Comparison of ENCODE assay signal across 20 cellular contexts in genomic region chr17:13395346-13395745, GRCh38.
DNase-seq lines count a peak whose midpoint lies in the region; TF ChIP-seq lines count a peak whose summit lies in the region.
"Had no signal": no experiment of that assay in that cellular context is flagged by ENCODE, and none has a peak within 500 bp of the region (broad histone marks: within the 10 kb centered on the region; RNA-seq: fewer than 3 reads in every experiment).

No MANE protein-coding gene starts in this region.

- DNase-seq in RPMI7951 (ENCODE audit: low read depth) = peak; percentile 74
- DNase-seq in choroid plexus epithelial cell (ENCODE audit: low read depth) = peak; percentile 98
- no peak for DNase-seq in mesenchymal stem cell
- no peak for DNase-seq in spleen
- no peak for DNase-seq in NCI-H1694 (lab: John Stamatoyannopoulos, UW)
- DNase-seq in effector memory CD4-positive, alpha-beta T cell = no peak
- DNase-seq in stimulated activated CD4-positive, alpha-beta T cell treated with anti-CD3 and anti-CD28 coated beads, Interleukin-4, amount 100 ng/mL, for 1 hour = no peak
- DNase-seq: activated CD4-positive, alpha-beta T cell treated with anti-CD3 and anti-CD28 coated beads, Interleukin-2, amount 50 U/mL, for 4 hours; activated T-cell treated with anti-CD3 and anti-CD28 coated beads for 4 hours; EL; Karpas-422; left colon; NCI-H1092; NCI-H2081; NCI-H510A; OCI-M1; stimulated activated naive B cell treated with anti-CD40 and anti-IgM and Interleukin-4, amounts not matched to agents 10 μg/mL and 1 μg/mL and 100 μg/mL, for 72 hours; trophoblast cell had no signal

- H3K9ac ChIP-seq in mesenchymal stem cell (ENCODE audit: low read length) = peak overlapping the region; percentile 55

- H3K4me1 ChIP-seq in mesenchymal stem cell (ENCODE audit: control insufficient read depth, insufficient read depth, low read depth, low read length) = no peaks in the 10 kb centered on the region
- peaks cover 0 to 3% (median 0%) of the 10 kb centered on the region in 6 donors for H3K4me1 ChIP-seq in spleen
- no peaks in the 10 kb centered on the region for H3K4me1 ChIP-seq in effector memory CD4-positive, alpha-beta T cell (ENCODE audit: control insufficient read depth, insufficient read depth, low read length, poor library complexity, severe bottlenecking)
- H3K4me1 ChIP-seq: SJSA1 had no signal

- TF ChIP-seq CTCF in choroid plexus epithelial cell (conservative IDR thresholded peaks at IDR 0.05; ENCODE audit: low read depth, low read length) (no peak), spleen (IDR thresholded peaks at IDR 0.05 in 8 of 11, conservative IDR thresholded peaks at IDR 0.05 in 3 of 11) (no peak)

- no peak overlapping the region for H2BK5ac ChIP-seq in mesenchymal stem cell (ENCODE audit: low read depth, low read length, poor library complexity, severe bottlenecking)

- no peak overlapping the region for H3K4me2 ChIP-seq in mesenchymal stem cell (ENCODE audit: low read length, poor library complexity, severe bottlenecking)

- no peak overlapping the region for H3K23ac ChIP-seq in mesenchymal stem cell (ENCODE audit: low read length in 2 of 2)

- H3K27ac ChIP-seq in mesenchymal stem cell (ENCODE audit: low read length, poor library complexity, severe bottlenecking) = no peak overlapping the region
- peak overlapping the region in 7 of 8 donors; percentile 4 to 70 (median 51) for H3K27ac ChIP-seq in spleen
- no peak overlapping the region for H3K27ac ChIP-seq in effector memory CD4-positive, alpha-beta T cell (ENCODE audit: insufficient read depth, low read length, poor library complexity, severe bottlenecking)
- H3K27ac ChIP-seq: SJSA1, VCaP had no signal

- H3K4ac ChIP-seq in mesenchymal stem cell (ENCODE audit: low read depth in 1 of 2, low read length in 2 of 2) = no peak overlapping the region

- no peak overlapping the region for H2BK15ac ChIP-seq in mesenchymal stem cell (ENCODE audit: low read depth, poor library complexity, severe bottlenecking)

- 90% methylated on average over 8 of the region's 8 CpGs for WGBS in mesenchymal stem cell
- WGBS in spleen, 5 donors = 66 to 80% (median 78%) methylated on average over 8 of the region's 8 CpGs

- H3K18ac ChIP-seq in mesenchymal stem cell (ENCODE audit: low read depth in 1 of 2, low read length in 2 of 2) = no peak overlapping the region

- no peak overlapping the region for H2AK5ac ChIP-seq in mesenchymal stem cell (ENCODE audit: low read length, severe bottlenecking)

- no peak overlapping the region for H2BK120ac ChIP-seq in mesenchymal stem cell (ENCODE audit: low read depth, low read length)

- H3K14ac ChIP-seq in mesenchymal stem cell (ENCODE audit: low read length in 2 of 2) = no peak overlapping the region

- H3K9me3 ChIP-seq in mesenchymal stem cell (ENCODE audit: control insufficient read depth, low read length) (no peaks in the 10 kb centered on the region), spleen (no peaks in the 10 kb centered on the region)
- H3K9me3 ChIP-seq in effector memory CD4-positive, alpha-beta T cell (ENCODE audit: control insufficient read depth, low read length) = no peaks in the 10 kb centered on the region
- H3K9me3 ChIP-seq: SJSA1 had no signal

- H3K4me3 ChIP-seq in choroid plexus epithelial cell (ENCODE audit: low read depth, low read length) (no peak overlapping the region), mesenchymal stem cell (ENCODE audit: insufficient read depth in 1 of 2, low read depth in 1 of 2, low read length in 2 of 2) (peak overlapping the region in 1 of 2 experiments; percentile 9), spleen (no peak overlapping the region)
- H3K4me3 ChIP-seq in effector memory CD4-positive, alpha-beta T cell (ENCODE audit: insufficient read depth, low read depth, low read length, poor library complexity, severe bottlenecking) = no peak overlapping the region
- H3K4me3 ChIP-seq: SJSA1 had no signal

- H3K36me3 ChIP-seq in mesenchymal stem cell (ENCODE audit: control insufficient read depth in 1 of 2, insufficient read depth in 2 of 2, low read depth in 1 of 2, low read length in 2 of 2) = no peaks in the 10 kb centered on the region
- H3K36me3 ChIP-seq in spleen = no peaks in the 10 kb centered on the region
- H3K36me3 ChIP-seq in effector memory CD4-positive, alpha-beta T cell (ENCODE audit: control insufficient read depth, insufficient read depth, low read length) = no peaks in the 10 kb centered on the region
- H3K36me3 ChIP-seq: SJSA1 had no signal

- no peak for TF ChIP-seq POLR2A in spleen (IDR thresholded peaks at IDR 0.05)

- H2AFZ ChIP-seq in mesenchymal stem cell (ENCODE audit: low read depth, low read length) = no peak overlapping the region

- no peak overlapping the region for H2BK12ac ChIP-seq in mesenchymal stem cell (ENCODE audit: low read length in 2 of 2)

- H4K8ac ChIP-seq in mesenchymal stem cell (ENCODE audit: low read length) = no peak overlapping the region

- H3K27me3 ChIP-seq in mesenchymal stem cell (ENCODE audit: control insufficient read depth in 1 of 2, insufficient read depth in 1 of 2, low read length in 2 of 2) (no peaks in the 10 kb centered on the region), spleen (replicated peaks in 1 of 7) (no peaks in the 10 kb centered on the region)
- H3K27me3 ChIP-seq in effector memory CD4-positive, alpha-beta T cell (replicated peaks; ENCODE audit: control insufficient read depth, insufficient read depth, low read length, poor library complexity, severe bottlenecking) = no peaks in the 10 kb centered on the region
- H3K27me3 ChIP-seq: SJSA1 had no signal

- no peak overlapping the region for H4K91ac ChIP-seq in mesenchymal stem cell (ENCODE audit: low read length)

- intact Hi-C loops in spleen (cut with DNase I; ENCODE audit: low total_unique reads) = no loop called here

- H3K79me1 ChIP-seq in mesenchymal stem cell (replicated peaks; ENCODE audit: low read length, poor library complexity, severe bottlenecking) = no peaks in the 10 kb centered on the region

Comparison
In these comparisons a context has a peak if more than half of its experiments do, and no peak if none do; other contexts are left out.
1. DNase-seq: peak in RPMI7951 (single experiment) and choroid plexus epithelial cell (single experiment); none in mesenchymal stem cell (single experiment), spleen (single experiment), NCI-H1694 (single experiment), effector memory CD4-positive, alpha-beta T cell (0 of 3) and stimulated activated CD4-positive, alpha-beta T cell treated with anti-CD3 and anti-CD28 coated beads, Interleukin-4, amount 100 ng/mL, for 1 hour (single experiment).
2. H3K27ac ChIP-seq: peak in spleen (7 of 8); none in mesenchymal stem cell (single experiment) and effector memory CD4-positive, alpha-beta T cell (single experiment).